10 cellular contexts compared by ENCODE assay signal in the genomic region with DNA sequence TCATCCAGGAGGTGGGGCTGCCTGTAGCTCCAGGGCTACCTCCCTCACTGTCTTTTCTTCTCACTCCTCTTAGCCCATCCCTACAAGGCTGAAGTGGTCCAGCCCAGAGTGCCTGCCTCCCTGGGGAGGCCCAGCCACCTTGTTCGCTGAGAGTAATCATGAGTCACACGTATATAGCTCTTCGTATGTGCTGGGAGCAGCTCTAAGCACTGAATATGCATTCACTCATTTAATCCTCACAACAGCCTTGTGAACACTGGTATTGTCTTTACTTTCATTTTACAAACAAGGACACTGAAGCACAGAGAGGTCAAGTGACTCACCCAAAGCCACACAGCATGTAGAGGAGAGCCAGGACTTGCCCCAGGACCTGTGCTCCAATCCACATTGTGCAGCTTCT. TPM values are rescaled to one million over a fixed set of nuclear protein-coding genes. Genes with fewer than 3 reads are reported as not detected.
DNase-seq lines count a peak whose midpoint lies in the region; ATAC-seq and TF ChIP-seq lines count a peak whose summit lies in the region.
"Had no signal": no experiment of that assay in that cellular context is flagged by ENCODE, and none has a peak within 500 bp of the region (broad histone marks: within the 10 kb centered on the region; RNA-seq: fewer than 3 reads in every experiment).

No MANE protein-coding gene starts in this region.

- WGBS in hepatocyte (ENCODE audit: low lambda C conversion rate, missing lambda C conversion rate) = 62% methylated on average over 3 of the region's 3 CpGs

- H3K27ac Mint-ChIP-seq in T-helper 2 cell treated with Interferon-gamma antibody and Interleukin-4, amounts not matched to agents 5 μg/mL and 100 μg/mL, for 36 hours = peak overlapping the region; percentile 76
- peak overlapping the region; percentile 98 for H3K27ac Mint-ChIP-seq in central memory CD8-positive, alpha-beta T cell (ENCODE audit: low read depth)

- no peaks in the 10 kb centered on the region for H3K36me3 ChIP-seq in hepatocyte (replicated peaks; ENCODE audit: insufficient read depth, low read depth)

- H2AFZ ChIP-seq in hepatocyte = no peak overlapping the region

- peaks cover 5% of the 10 kb centered on the region for H3K9me3 Mint-ChIP-seq in T-helper 2 cell treated with Interferon-gamma antibody and Interleukin-4, amounts not matched to agents 5 μg/mL and 100 μg/mL, for 36 hours
- H3K9me3 Mint-ChIP-seq in central memory CD8-positive, alpha-beta T cell = no peaks in the 10 kb centered on the region

- H3K27me3 Mint-ChIP-seq in T-helper 2 cell treated with Interferon-gamma antibody and Interleukin-4, amounts not matched to agents 5 μg/mL and 100 μg/mL, for 36 hours (ENCODE audit: low read depth) = no peaks in the 10 kb centered on the region
- no peaks in the 10 kb centered on the region for H3K27me3 Mint-ChIP-seq in central memory CD8-positive, alpha-beta T cell

- peaks cover 3% of the 10 kb centered on the region for H3K36me3 Mint-ChIP-seq in T-helper 2 cell treated with Interferon-gamma antibody and Interleukin-4, amounts not matched to agents 5 μg/mL and 100 μg/mL, for 36 hours (ENCODE audit: low read depth)
- peaks cover 38% of the 10 kb centered on the region for H3K36me3 Mint-ChIP-seq in central memory CD8-positive, alpha-beta T cell (ENCODE audit: insufficient read depth)

- no peaks in the 10 kb centered on the region for H3K79me2 ChIP-seq in hepatocyte

- no peak for TF ChIP-seq CTCF in hepatocyte (IDR thresholded peaks at IDR 0.05; ENCODE audit: poor library complexity)

- peaks cover 34% of the 10 kb centered on the region for H3K27me3 ChIP-seq in hepatocyte

- H3K4me3 Mint-ChIP-seq in T-helper 2 cell treated with Interferon-gamma antibody and Interleukin-4, amounts not matched to agents 5 μg/mL and 100 μg/mL, for 36 hours = peak overlapping the region; percentile 58
- H3K4me3 Mint-ChIP-seq in central memory CD8-positive, alpha-beta T cell = peak overlapping the region; percentile 79

- no peak for ATAC-seq in central memory CD8-positive, alpha-beta T cell (replicated peaks; ENCODE audit: extremely low read depth, poor library complexity, severe bottlenecking)
- no peak for ATAC-seq in HG03354 (IDR thresholded peaks at IDR 0.05; ENCODE audit: poor library complexity, severe bottlenecking, unreplicated experiment)

- H3K9me2 ChIP-seq in hepatocyte (replicated peaks; ENCODE audit: insufficient read depth) = no peaks in the 10 kb centered on the region

- H3K4me1 ChIP-seq in hepatocyte (ENCODE audit: insufficient read depth) = peaks cover 15% of the 10 kb centered on the region

- DNase-seq in activated CD4-positive, CD25-positive, alpha-beta regulatory T cell treated with anti-CD3 and anti-CD28 coated beads, Interleukin-2, amount 50 U/mL, for 16 hours (ENCODE audit: low read depth, low spot score) = peak; percentile 19
- no peak for DNase-seq in activated CD4-positive, CD25-positive, alpha-beta regulatory T cell treated with anti-CD3 and anti-CD28 coated beads, Interleukin-2, amount 50 U/mL, for 72 hours
- peak; percentile 32 for DNase-seq in T-helper 2 cell treated with Interferon-gamma antibody and Interleukin-4, amounts not matched to agents 5 μg/mL and 100 μg/mL, for 36 hours (ENCODE audit: low spot score)
- DNase-seq in central memory CD8-positive, alpha-beta T cell (ENCODE audit: low spot score in 2 of 2) = peak in 1 of 2 donors; percentile 23
- peak; percentile 63 for DNase-seq in stimulated activated CD8-positive, alpha-beta memory T cell treated with anti-CD3 and anti-CD28 coated beads, Interleukin-4, amount 100 ng/mL, for 48 hours
- DNase-seq in AML-193 (lab: John Stamatoyannopoulos, UW) = no peak
- DNase-seq in hepatocyte (ENCODE audit: low spot score) = no peak
- DNase-seq: ACHN, NCI-H1694 treated with DMSO at 0.1 percent for 48 hours had no signal

- no peak overlapping the region for H3K4me3 ChIP-seq in hepatocyte

- H3K9me3 ChIP-seq in hepatocyte (ENCODE audit: low read depth) = no peaks in the 10 kb centered on the region

- H3K4me2 ChIP-seq in hepatocyte = no peak overlapping the region

- H3K27ac ChIP-seq in hepatocyte = no peak overlapping the region

- no peaks in the 10 kb centered on the region for H4K20me1 ChIP-seq in hepatocyte (ENCODE audit: insufficient read depth, poor library complexity, severe bottlenecking)

- peaks cover 51% of the 10 kb centered on the region for H3K4me1 Mint-ChIP-seq in T-helper 2 cell treated with Interferon-gamma antibody and Interleukin-4, amounts not matched to agents 5 μg/mL and 100 μg/mL, for 36 hours (ENCODE audit: low read depth)
- peaks cover 95% of the 10 kb centered on the region for H3K4me1 Mint-ChIP-seq in central memory CD8-positive, alpha-beta T cell

RNA-seq across cellular contexts. Expression of gene CCDC167, which starts 14.7 kb away (rescaled TPM):
- total RNA-seq in hepatocyte = 17.8 and 32.5 TPM in 2 replicates
- polyA plus RNA-seq in hepatocyte = 60.5 and 66.1 TPM in 2 replicates

Comparison
In these comparisons a context has a peak if more than half of its experiments do, and no peak if none do; other contexts are left out.
1. DNase-seq: peak in activated CD4-positive, CD25-positive, alpha-beta regulatory T cell treated with anti-CD3 and anti-CD28 coated beads, Interleukin-2, amount 50 U/mL, for 16 hours (single experiment), T-helper 2 cell treated with Interferon-gamma antibody and Interleukin-4, amounts not matched to agents 5 μg/mL and 100 μg/mL, for 36 hours (single experiment) and stimulated activated CD8-positive, alpha-beta memory T cell treated with anti-CD3 and anti-CD28 coated beads, Interleukin-4, amount 100 ng/mL, for 48 hours (single experiment); none in activated CD4-positive, CD25-positive, alpha-beta regulatory T cell treated with anti-CD3 and anti-CD28 coated beads, Interleukin-2, amount 50 U/mL, for 72 hours (single experiment), AML-193 (0 of 2) and hepatocyte (single experiment).